ENCODE assay signal across 17 cellular contexts in genomic region chr2:185338104-185338503, GRCh38.
"Had no signal": no experiment of that assay in that cellular context is flagged by ENCODE, and none has a peak within 500 bp of the region (broad histone marks: within the 10 kb centered on the region; RNA-seq: fewer than 3 reads in every experiment).

No MANE protein-coding gene starts in this region.

- H3K4me3 Mint-ChIP-seq: dendritic cell treated with granulocyte-macrophage colony-stimulating factor and Interleukin-4, amounts not matched to agents 40 ng/mL and 50 ng/mL, for 4 days; effector memory CD8-positive, alpha-beta T cell; natural killer cell; neural crest cell; stimulated activated naive B cell treated with anti-CD40 and anti-IgM and Interleukin-4, amounts not matched to agents 10 μg/mL and 1 μg/mL and 100 μg/mL, for 72 hours; stimulated activated naive CD8-positive, alpha-beta T cell treated with anti-CD3 and anti-CD28 coated beads, Interleukin-15, amount 100 ng/mL, for 72 hours had no signal

- H3K4me1 ChIP-seq: heart right ventricle, right atrium auricular region, sigmoid colon, transverse colon had no signal

- H3K27me3 Mint-ChIP-seq: dendritic cell treated with granulocyte-macrophage colony-stimulating factor and Interleukin-4, amounts not matched to agents 40 ng/mL and 50 ng/mL, for 4 days; effector memory CD8-positive, alpha-beta T cell; stimulated activated naive B cell treated with anti-CD40 and anti-IgM and Interleukin-4, amounts not matched to agents 10 μg/mL and 1 μg/mL and 100 μg/mL, for 72 hours; stimulated activated naive CD8-positive, alpha-beta T cell treated with anti-CD3 and anti-CD28 coated beads, Interleukin-15, amount 100 ng/mL, for 72 hours had no signal

- H3K27ac Mint-ChIP-seq: dendritic cell treated with granulocyte-macrophage colony-stimulating factor and Interleukin-4, amounts not matched to agents 40 ng/mL and 50 ng/mL, for 4 days; effector memory CD8-positive, alpha-beta T cell; natural killer cell; stimulated activated naive B cell treated with anti-CD40 and anti-IgM and Interleukin-4, amounts not matched to agents 10 μg/mL and 1 μg/mL and 100 μg/mL, for 72 hours; stimulated activated naive CD8-positive, alpha-beta T cell treated with anti-CD3 and anti-CD28 coated beads, Interleukin-15, amount 100 ng/mL, for 72 hours had no signal

- H3K36me3 Mint-ChIP-seq: stimulated activated naive B cell treated with anti-CD40 and anti-IgM and Interleukin-4, amounts not matched to agents 10 μg/mL and 1 μg/mL and 100 μg/mL, for 72 hours had no signal

- H3K27me3 ChIP-seq: heart right ventricle, right atrium auricular region, sigmoid colon, transverse colon had no signal

- H3K27ac ChIP-seq: heart right ventricle, right atrium auricular region, sigmoid colon, skin epidermis, thoracic aorta, transverse colon had no signal

- DNase-seq: effector memory CD8-positive, alpha-beta T cell; heart right ventricle; hypothalamus; kidney glomerular epithelial cell; mucosa of descending colon; natural killer cell; sigmoid colon; stimulated activated CD4-positive, alpha-beta T cell treated with anti-CD3 and anti-CD28 coated beads, Interleukin-2, amount 100 ng/mL, for 24 hours; stimulated activated CD4-positive, alpha-beta T cell treated with anti-CD3 and anti-CD28 coated beads, Interleukin-4, amount 100 ng/mL, for 4 hours; stimulated activated naive B cell treated with anti-CD40 and anti-IgM and Interleukin-4, amounts not matched to agents 10 μg/mL and 1 μg/mL and 100 μg/mL, for 72 hours; stimulated activated naive CD8-positive, alpha-beta T cell treated with anti-CD3 and anti-CD28 coated beads, Interleukin-15, amount 100 ng/mL, for 72 hours; transverse colon had no signal

- H3K4me1 Mint-ChIP-seq: natural killer cell; neural crest cell; stimulated activated naive B cell treated with anti-CD40 and anti-IgM and Interleukin-4, amounts not matched to agents 10 μg/mL and 1 μg/mL and 100 μg/mL, for 72 hours; stimulated activated naive CD8-positive, alpha-beta T cell treated with anti-CD3 and anti-CD28 coated beads, Interleukin-15, amount 100 ng/mL, for 72 hours had no signal

- H3K4me3 ChIP-seq: heart right ventricle, mucosa of descending colon, right atrium auricular region, sigmoid colon, skin epidermis, thoracic aorta, transverse colon had no signal

- H3K9me3 ChIP-seq: right atrium auricular region, sigmoid colon, thoracic aorta, transverse colon had no signal

- H3K36me3 ChIP-seq: heart right ventricle, right atrium auricular region, sigmoid colon, thoracic aorta, transverse colon had no signal
